Comparison of ENCODE assay signal across 22 cellular contexts in genomic region chr2:13113016-13113415, GRCh38.
"Had no signal": no experiment of that assay in that cellular context is flagged by ENCODE, and none has a peak within 500 bp of the region (broad histone marks: within the 10 kb centered on the region; RNA-seq: fewer than 3 reads in every experiment).

No MANE protein-coding gene starts in this region.

- DNase-seq: effector CD8-positive, alpha-beta T cell; endodermal cell; foreskin fibroblast; gastrocnemius medialis; head of caudate nucleus; natural killer cell; occipital lobe; ovary; retina; stimulated activated CD4-positive, alpha-beta T cell treated with anti-CD3 and anti-CD28 coated beads, Interleukin-2, amount 100 ng/mL, for 24 hours; stimulated activated CD4-positive, alpha-beta T cell treated with anti-CD3 and anti-CD28 coated beads, Interleukin-4, amount 100 ng/mL, for 24 hours; stimulated activated naive CD8-positive, alpha-beta T cell treated with anti-CD3 and anti-CD28 coated beads, Interleukin-15, Interleukin-2, amounts not matched to agents 100 U/mL and 50 U/mL, for 24 hours; substantia nigra; testis; tibial artery had no signal

- H3K27me3 ChIP-seq: gastrocnemius medialis, ovary, testis, tibial artery had no signal

- H3K4me3 ChIP-seq: gastrocnemius medialis, lung, ovary, testis, tibial artery had no signal

- H3K9me3 ChIP-seq: gastrocnemius medialis, ovary, testis, tibial artery had no signal

- H3K27ac ChIP-seq: epithelial cell of prostate, gastrocnemius medialis, ovary, testis, tibial artery had no signal

- FAIRE-seq: keratinocyte had no signal

- H3K36me3 ChIP-seq: gastrocnemius medialis, ovary, tibial artery had no signal

- ATAC-seq: esophagus mucosa; gastrocnemius medialis; left lobe of liver; natural killer cell; sciatic nerve; stimulated activated effector memory CD8-positive, alpha-beta T cell treated with anti-CD3 and anti-CD28 coated beads, Interleukin-12 subunit alpha, Interleukin-12 subunit beta, amount 100 ng/mL, for 72 hours; stimulated activated naive CD8-positive, alpha-beta T cell treated with anti-CD3 and anti-CD28 coated beads, Interleukin-15, Interleukin-2, amounts not matched to agents 100 U/mL and 50 U/mL, for 24 hours had no signal
